In the genomic region with DNA sequence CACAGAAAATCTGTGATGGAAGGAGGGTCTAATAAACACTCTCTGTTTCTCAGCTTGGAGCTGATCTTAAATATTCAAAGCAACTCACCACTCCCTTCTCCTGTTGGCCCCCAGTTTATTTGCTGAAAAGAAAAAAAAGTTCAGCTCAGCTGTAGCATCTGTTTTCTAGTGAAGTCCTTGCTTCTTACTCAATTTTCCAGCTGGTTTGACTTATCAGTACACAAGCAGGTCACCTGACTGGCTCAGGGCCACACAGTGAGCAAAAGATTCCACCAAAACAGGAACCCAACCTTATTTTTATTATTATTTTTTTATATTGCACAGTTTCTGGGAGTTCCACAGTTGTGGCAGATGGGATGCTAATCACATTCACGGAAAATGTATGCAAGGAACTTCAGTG, we compare ENCODE assay signal across 1 cellular context.
TF ChIP-seq lines count a peak whose summit lies in the region.

No MANE protein-coding gene starts in this region.

TF ChIP-seq in H1, 55 proteins besides CTCF, POLR2A, EP300 and RAD21:
- TF ChIP-seq CREB1 (IDR thresholded peaks at IDR 0.05) (no peak), SRF (IDR thresholded peaks at IDR 0.05; ENCODE audit: low read depth, low read length) (no peak), TCF12 (IDR thresholded peaks at IDR 0.05; ENCODE audit: low read depth, low read length) (no peak), HDAC6 (IDR thresholded peaks at IDR 0.05; ENCODE audit: low read depth, low read length) (no peak), SIRT6 (IDR thresholded peaks at IDR 0.05; ENCODE audit: low read length) (no peak), POU5F1 (IDR thresholded peaks at IDR 0.05; ENCODE audit: low read depth, low read length) (no peak), TAF1 (IDR thresholded peaks at IDR 0.05; ENCODE audit: low read depth, low read length) (no peak), SIX5 (IDR thresholded peaks at IDR 0.05; ENCODE audit: low read depth, low read length) (no peak), ZNF274 (IDR thresholded peaks at IDR 0.05; ENCODE audit: borderline replicate concordance, extremely low read depth, low read length) (no peak)
- TF ChIP-seq, protein P1, sequence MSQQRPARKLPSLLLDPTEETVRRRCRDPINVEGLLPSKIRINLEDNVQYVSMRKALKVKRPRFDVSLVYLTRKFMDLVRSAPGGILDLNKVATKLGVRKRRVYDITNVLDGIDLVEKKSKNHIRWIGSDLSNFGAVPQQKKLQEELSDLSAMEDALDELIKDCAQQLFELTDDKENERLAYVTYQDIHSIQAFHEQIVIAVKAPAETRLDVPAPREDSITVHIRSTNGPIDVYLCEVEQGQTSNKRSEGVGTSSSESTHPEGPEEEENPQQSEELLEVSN (IDR thresholded peaks at IDR 0.05), result no peak
- TF ChIP-seq, protein P2, sequence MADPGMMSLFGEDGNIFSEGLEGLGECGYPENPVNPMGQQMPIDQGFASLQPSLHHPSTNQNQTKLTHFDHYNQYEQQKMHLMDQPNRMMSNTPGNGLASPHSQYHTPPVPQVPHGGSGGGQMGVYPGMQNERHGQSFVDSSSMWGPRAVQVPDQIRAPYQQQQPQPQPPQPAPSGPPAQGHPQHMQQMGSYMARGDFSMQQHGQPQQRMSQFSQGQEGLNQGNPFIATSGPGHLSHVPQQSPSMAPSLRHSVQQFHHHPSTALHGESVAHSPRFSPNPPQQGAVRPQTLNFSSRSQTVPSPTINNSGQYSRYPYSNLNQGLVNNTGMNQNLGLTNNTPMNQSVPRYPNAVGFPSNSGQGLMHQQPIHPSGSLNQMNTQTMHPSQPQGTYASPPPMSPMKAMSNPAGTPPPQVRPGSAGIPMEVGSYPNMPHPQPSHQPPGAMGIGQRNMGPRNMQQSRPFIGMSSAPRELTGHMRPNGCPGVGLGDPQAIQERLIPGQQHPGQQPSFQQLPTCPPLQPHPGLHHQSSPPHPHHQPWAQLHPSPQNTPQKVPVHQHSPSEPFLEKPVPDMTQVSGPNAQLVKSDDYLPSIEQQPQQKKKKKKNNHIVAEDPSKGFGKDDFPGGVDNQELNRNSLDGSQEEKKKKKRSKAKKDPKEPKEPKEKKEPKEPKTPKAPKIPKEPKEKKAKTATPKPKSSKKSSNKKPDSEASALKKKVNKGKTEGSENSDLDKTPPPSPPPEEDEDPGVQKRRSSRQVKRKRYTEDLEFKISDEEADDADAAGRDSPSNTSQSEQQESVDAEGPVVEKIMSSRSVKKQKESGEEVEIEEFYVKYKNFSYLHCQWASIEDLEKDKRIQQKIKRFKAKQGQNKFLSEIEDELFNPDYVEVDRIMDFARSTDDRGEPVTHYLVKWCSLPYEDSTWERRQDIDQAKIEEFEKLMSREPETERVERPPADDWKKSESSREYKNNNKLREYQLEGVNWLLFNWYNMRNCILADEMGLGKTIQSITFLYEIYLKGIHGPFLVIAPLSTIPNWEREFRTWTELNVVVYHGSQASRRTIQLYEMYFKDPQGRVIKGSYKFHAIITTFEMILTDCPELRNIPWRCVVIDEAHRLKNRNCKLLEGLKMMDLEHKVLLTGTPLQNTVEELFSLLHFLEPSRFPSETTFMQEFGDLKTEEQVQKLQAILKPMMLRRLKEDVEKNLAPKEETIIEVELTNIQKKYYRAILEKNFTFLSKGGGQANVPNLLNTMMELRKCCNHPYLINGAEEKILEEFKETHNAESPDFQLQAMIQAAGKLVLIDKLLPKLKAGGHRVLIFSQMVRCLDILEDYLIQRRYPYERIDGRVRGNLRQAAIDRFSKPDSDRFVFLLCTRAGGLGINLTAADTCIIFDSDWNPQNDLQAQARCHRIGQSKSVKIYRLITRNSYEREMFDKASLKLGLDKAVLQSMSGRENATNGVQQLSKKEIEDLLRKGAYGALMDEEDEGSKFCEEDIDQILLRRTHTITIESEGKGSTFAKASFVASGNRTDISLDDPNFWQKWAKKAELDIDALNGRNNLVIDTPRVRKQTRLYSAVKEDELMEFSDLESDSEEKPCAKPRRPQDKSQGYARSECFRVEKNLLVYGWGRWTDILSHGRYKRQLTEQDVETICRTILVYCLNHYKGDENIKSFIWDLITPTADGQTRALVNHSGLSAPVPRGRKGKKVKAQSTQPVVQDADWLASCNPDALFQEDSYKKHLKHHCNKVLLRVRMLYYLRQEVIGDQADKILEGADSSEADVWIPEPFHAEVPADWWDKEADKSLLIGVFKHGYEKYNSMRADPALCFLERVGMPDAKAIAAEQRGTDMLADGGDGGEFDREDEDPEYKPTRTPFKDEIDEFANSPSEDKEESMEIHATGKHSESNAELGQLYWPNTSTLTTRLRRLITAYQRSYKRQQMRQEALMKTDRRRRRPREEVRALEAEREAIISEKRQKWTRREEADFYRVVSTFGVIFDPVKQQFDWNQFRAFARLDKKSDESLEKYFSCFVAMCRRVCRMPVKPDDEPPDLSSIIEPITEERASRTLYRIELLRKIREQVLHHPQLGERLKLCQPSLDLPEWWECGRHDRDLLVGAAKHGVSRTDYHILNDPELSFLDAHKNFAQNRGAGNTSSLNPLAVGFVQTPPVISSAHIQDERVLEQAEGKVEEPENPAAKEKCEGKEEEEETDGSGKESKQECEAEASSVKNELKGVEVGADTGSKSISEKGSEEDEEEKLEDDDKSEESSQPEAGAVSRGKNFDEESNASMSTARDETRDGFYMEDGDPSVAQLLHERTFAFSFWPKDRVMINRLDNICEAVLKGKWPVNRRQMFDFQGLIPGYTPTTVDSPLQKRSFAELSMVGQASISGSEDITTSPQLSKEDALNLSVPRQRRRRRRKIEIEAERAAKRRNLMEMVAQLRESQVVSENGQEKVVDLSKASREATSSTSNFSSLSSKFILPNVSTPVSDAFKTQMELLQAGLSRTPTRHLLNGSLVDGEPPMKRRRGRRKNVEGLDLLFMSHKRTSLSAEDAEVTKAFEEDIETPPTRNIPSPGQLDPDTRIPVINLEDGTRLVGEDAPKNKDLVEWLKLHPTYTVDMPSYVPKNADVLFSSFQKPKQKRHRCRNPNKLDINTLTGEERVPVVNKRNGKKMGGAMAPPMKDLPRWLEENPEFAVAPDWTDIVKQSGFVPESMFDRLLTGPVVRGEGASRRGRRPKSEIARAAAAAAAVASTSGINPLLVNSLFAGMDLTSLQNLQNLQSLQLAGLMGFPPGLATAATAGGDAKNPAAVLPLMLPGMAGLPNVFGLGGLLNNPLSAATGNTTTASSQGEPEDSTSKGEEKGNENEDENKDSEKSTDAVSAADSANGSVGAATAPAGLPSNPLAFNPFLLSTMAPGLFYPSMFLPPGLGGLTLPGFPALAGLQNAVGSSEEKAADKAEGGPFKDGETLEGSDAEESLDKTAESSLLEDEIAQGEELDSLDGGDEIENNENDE (IDR thresholded peaks at IDR 0.05; ENCODE audit: insufficient replicate concordance, low read length), result no peak
TF ChIP-seq in H1: peak in this region for 0.
